ENCODE assay signal across 12 cellular contexts in genomic region chr17:49514374-49514738, GRCh38. TPM values are rescaled to one million over a fixed set of nuclear protein-coding genes. Genes with fewer than 3 reads are reported as not detected.
DNase-seq lines count a peak whose midpoint lies in the region; ATAC-seq, FAIRE-seq and TF ChIP-seq lines count a peak whose summit lies in the region.
"Had no signal": no experiment of that assay in that cellular context is flagged by ENCODE, and none has a peak within 500 bp of the region (broad histone marks: within the 10 kb centered on the region; RNA-seq: fewer than 3 reads in every experiment).

No MANE protein-coding gene starts in this region.

- peak overlapping the region; percentile 80 to 82 for H3K27ac ChIP-seq in liver (ENCODE audit: low read depth in 1 of 2, low read length in 2 of 2)
- peak overlapping the region; percentile 93 to 95 for H3K27ac ChIP-seq in uterus

- H3K9me3 ChIP-seq in liver (ENCODE audit: control insufficient read depth in 4 of 4, low read length in 3 of 4) = no peaks in the 10 kb centered on the region
- no peaks in the 10 kb centered on the region for H3K9me3 ChIP-seq in uterus

- H3K9ac ChIP-seq in liver (ENCODE audit: low read depth in 1 of 2, low read length in 2 of 2) = no peak overlapping the region

- H3K36me3 ChIP-seq in bronchial epithelial cell (ENCODE audit: control insufficient read depth, insufficient read depth, low read length) (no peaks in the 10 kb centered on the region), liver (ENCODE audit: control insufficient read depth in 4 of 4, insufficient read depth in 3 of 4, low read depth in 1 of 4, low read length in 3 of 4) (no peaks in the 10 kb centered on the region), uterus (no peaks in the 10 kb centered on the region)

- peaks cover 7 to 18% (median 15%) of the 10 kb centered on the region in 4 donors for H3K4me1 ChIP-seq in liver (ENCODE audit: control insufficient read depth in 4 of 4, insufficient read depth in 4 of 4, low read length in 3 of 4)
- peaks cover 16 to 21% of the 10 kb centered on the region in 2 donors for H3K4me1 ChIP-seq in uterus

- intact Hi-C loops in uterus (cut with DNase I; ENCODE audit: low total_unique reads) = no loop called here

- H3K27me3 ChIP-seq in bronchial epithelial cell (ENCODE audit: control insufficient read depth, insufficient read depth, low read length) (no peaks in the 10 kb centered on the region), liver (ENCODE audit: control insufficient read depth in 4 of 4, insufficient read depth in 4 of 4, low read length in 3 of 4) (no peaks in the 10 kb centered on the region), uterus (no peaks in the 10 kb centered on the region)

- DNase-seq in NCI-H1694 treated with DMSO at 0.1 percent for 48 hours (lab: John Stamatoyannopoulos, UW) (peak; percentile 21), NCI-H1694 (lab: John Stamatoyannopoulos, UW) (no peak), bronchial epithelial cell (ENCODE audit: low read depth) (no peak), uterus (peak in 1 of 2 donors; percentile 48), ureter (ENCODE audit: low spot score) (no peak), left lobe of liver (ENCODE audit: low spot score) (no peak), COLO829 (ENCODE audit: low spot score) (no peak)
- DNase-seq: activated B cell treated with CpG ODN at 0.5 μM for 24 hours, NCI-H2029 had no signal

- no peak for ATAC-seq in left lobe of liver

- TF ChIP-seq RAD21 in liver (IDR thresholded peaks at IDR 0.05) = peak in 1 of 2 donors; percentile 31

- TF ChIP-seq CTCF in bronchial epithelial cell (IDR thresholded peaks at IDR 0.05; ENCODE audit: insufficient read depth, low read length, severe bottlenecking) (peak; percentile 28), liver (IDR thresholded peaks at IDR 0.05; ENCODE audit: low read depth, low read length, missing input control) (peak; percentile 22), uterus (IDR thresholded peaks at IDR 0.05) (peak in 1 of 4 experiments; percentile 32)

- no peak for TF ChIP-seq POLR2A in uterus (IDR thresholded peaks at IDR 0.05)

- WGBS in liver = 88% methylated on average over 3 of the region's 3 CpGs

- no peak overlapping the region for H3K4me3 ChIP-seq in bronchial epithelial cell (ENCODE audit: low read depth, low read length)
- H3K4me3 ChIP-seq in liver (ENCODE audit: low read depth in 1 of 3, low read length in 3 of 3) = no peak overlapping the region
- H3K4me3 ChIP-seq in uterus = no peak overlapping the region

- FAIRE-seq in bronchial epithelial cell (lab: Jason Lieb, UNC) = no peak
- FAIRE-seq: A204.1, colon had no signal

TF ChIP-seq in liver, 16 proteins besides CTCF, POLR2A, EP300 and RAD21:
- no peak for TF ChIP-seq FOXA1 (IDR thresholded peaks at IDR 0.05)
- no peak for TF ChIP-seq MAX (IDR thresholded peaks at IDR 0.05)
- no peak for TF ChIP-seq JUND (IDR thresholded peaks at IDR 0.05)
- TF ChIP-seq SP1 (IDR thresholded peaks at IDR 0.05) = no peak
- TF ChIP-seq YY1 (IDR thresholded peaks at IDR 0.05) = no peak
- no peak for TF ChIP-seq REST (IDR thresholded peaks at IDR 0.05)

RNA-seq across cellular contexts. Expression of gene NGFR, which starts 19.3 kb away (rescaled TPM):
- total RNA-seq in bronchial epithelial cell (0.53 and 4.5 TPM in 2 replicates), liver (10 to 100 TPM; 10.7 to 11.0 TPM), uterus (10 to 100 TPM in 2 of 4 donors, 1 to 10 TPM in 2; 1.8 to 47.9 (median 9.9) TPM), ureter (10.0 TPM), left lobe of liver (14.0 TPM)
- 10 to 100 TPM in 1 of 2 donors, 1 to 10 TPM in 1; 6.9 to 10.3 TPM for polyA plus RNA-seq in liver
